In the genomic region with DNA sequence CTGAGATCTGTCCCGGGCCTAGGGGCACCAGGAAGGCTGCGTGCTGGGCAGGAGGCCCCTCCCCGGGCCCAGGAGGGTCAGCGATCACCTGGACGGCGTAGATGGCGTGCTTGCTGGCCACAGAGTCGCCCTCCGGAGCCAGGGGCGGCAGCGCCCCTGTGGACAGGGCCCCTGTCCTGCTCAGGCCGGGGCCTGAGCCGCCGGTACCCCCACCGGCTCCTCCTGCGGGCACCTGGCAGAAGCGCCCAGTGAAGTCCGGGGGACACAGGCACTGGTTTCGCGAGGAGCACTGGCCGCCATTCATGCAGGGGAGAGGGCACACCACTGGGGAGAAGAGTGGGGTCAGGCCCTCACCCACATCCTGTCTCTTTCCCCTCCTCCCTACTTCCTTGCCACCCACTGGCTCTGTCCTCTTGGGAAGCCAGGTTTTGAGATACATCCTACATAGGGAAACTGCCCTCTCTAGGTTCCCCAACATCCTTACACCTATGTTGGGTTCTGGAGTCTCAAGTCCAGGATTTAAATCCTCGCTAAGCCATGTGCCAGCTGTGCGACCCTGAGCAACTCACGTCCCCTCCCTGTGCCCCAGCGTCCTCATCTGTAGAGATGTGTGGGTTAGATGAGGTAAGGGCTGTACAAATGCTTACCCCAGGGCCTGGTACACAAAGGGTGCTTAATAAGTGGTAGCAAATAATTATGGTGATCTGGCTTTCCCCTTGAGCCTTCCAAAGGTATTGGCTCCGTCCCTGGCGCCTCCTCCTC, we compare ENCODE assay signal across 9 cellular contexts. TPM values are rescaled to one million over a fixed set of nuclear protein-coding genes. Genes with fewer than 3 reads are reported as not detected.
DNase-seq lines count a peak whose midpoint lies in the region; TF ChIP-seq lines count a peak whose summit lies in the region.
"Had no signal": no experiment of that assay in that cellular context is flagged by ENCODE, and none has a peak within 500 bp of the region (broad histone marks: within the 10 kb centered on the region; RNA-seq: fewer than 3 reads in every experiment).

No MANE protein-coding gene starts in this region.

- peak overlapping the region; percentile 61 for H2BK12ac ChIP-seq in trophoblast cell (ENCODE audit: low read length)

- H4K8ac ChIP-seq in trophoblast cell (ENCODE audit: low read depth, low read length): no peak overlapping the region

- peak overlapping the region; percentile 32 for H4K91ac ChIP-seq in trophoblast cell (ENCODE audit: low read depth, low read length)

- H3K4me2 ChIP-seq in Loucy (ENCODE audit: low read depth, low read length, poor library complexity, severe bottlenecking): peak overlapping the region; percentile 60
- H3K4me2 ChIP-seq in trophoblast cell (ENCODE audit: low read length): peak overlapping the region; percentile 47

- H3K18ac ChIP-seq in trophoblast cell (ENCODE audit: low read length): no peak overlapping the region

- H3K36me3 ChIP-seq in Loucy (ENCODE audit: insufficient read depth, low read length) (no peaks in the 10 kb centered on the region), trophoblast cell (ENCODE audit: control insufficient read depth in 1 of 2, insufficient read depth in 2 of 2, low read length in 2 of 2) (no peaks in the 10 kb centered on the region)

- no peak overlapping the region for H4K12ac ChIP-seq in trophoblast cell (ENCODE audit: low read depth, low read length)

- DNase-seq in Daoy (ENCODE audit: low read depth) (peak; percentile 18), trophoblast cell (no peak), DMS 273 (lab: John Stamatoyannopoulos, UW; ENCODE audit: unreplicated experiment) (no peak), posterior vena cava (ENCODE audit: low spot score) (no peak), SIG-M5 (lab: John Stamatoyannopoulos, UW) (no peak)
- DNase-seq: dermis blood vessel endothelial cell, GOT3 had no signal

- no peak overlapping the region for H3K27ac ChIP-seq in trophoblast cell (ENCODE audit: low read depth, low read length)

- peak overlapping the region; percentile 18 to 98 (median 64) for H3K27ac Mint-ChIP-seq in brain

- H3K4me1 Mint-ChIP-seq in brain: peaks cover 44% of the 10 kb centered on the region

- H3K9me3 ChIP-seq in Loucy (ENCODE audit: insufficient read depth, low read depth, low read length): no peaks in the 10 kb centered on the region
- H3K9me3 ChIP-seq in trophoblast cell (ENCODE audit: insufficient read depth, low read depth, low read length): no peaks in the 10 kb centered on the region

- H4K20me1 ChIP-seq in Loucy (ENCODE audit: insufficient read depth, low read length, poor library complexity, severe bottlenecking): no peaks in the 10 kb centered on the region

- H3K79me1 ChIP-seq in trophoblast cell (ENCODE audit: low read length): peaks cover 18% of the 10 kb centered on the region

- H3K4me3 ChIP-seq in Loucy (ENCODE audit: low read length, poor library complexity, severe bottlenecking): peak overlapping the region; percentile 51
- H3K4me3 ChIP-seq in trophoblast cell (ENCODE audit: low read depth, low read length): no peak overlapping the region

- H2BK5ac ChIP-seq in trophoblast cell (ENCODE audit: low read depth, low read length, poor library complexity): no peak overlapping the region

- H3K79me2 ChIP-seq in Loucy (ENCODE audit: insufficient read depth, low read length) (no peaks in the 10 kb centered on the region), trophoblast cell (ENCODE audit: control insufficient read depth, insufficient read depth, low read length, poor library complexity) (peaks cover 6% of the 10 kb centered on the region)

- H3K27me3 ChIP-seq in Loucy (ENCODE audit: insufficient read depth, low read length, poor library complexity, severe bottlenecking) (no peaks in the 10 kb centered on the region), trophoblast cell (ENCODE audit: insufficient read depth, low read length) (no peaks in the 10 kb centered on the region)

- H2AK5ac ChIP-seq in trophoblast cell (ENCODE audit: low read length): peak overlapping the region; percentile 36

- intact Hi-C loops in posterior vena cava (cut with DNase I): no loop called here

- H2BK120ac ChIP-seq in trophoblast cell (ENCODE audit: insufficient read depth, low read length, poor library complexity): no peak overlapping the region

- H3K9ac ChIP-seq in Loucy (ENCODE audit: low read depth, low read length, poor library complexity, severe bottlenecking) (peak overlapping the region; percentile 66), trophoblast cell (ENCODE audit: low read length) (no peak overlapping the region)

- peaks cover 0 to 12% (median 2%) of the 10 kb centered on the region in 5 experiments for H3K9me3 Mint-ChIP-seq in brain

- H3K14ac ChIP-seq in trophoblast cell (ENCODE audit: low read length): peak overlapping the region; percentile 14

- no peaks in the 10 kb centered on the region for H3F3A ChIP-seq in Loucy (ENCODE audit: low read depth)

- TF ChIP-seq CTCF in Loucy (conservative IDR thresholded peaks at IDR 0.05; ENCODE audit: low read length) (no peak), brain (conservative IDR thresholded peaks at IDR 0.05) (no peak)

- WGBS in trophoblast cell (ENCODE audit: extremely low coverage, insufficient coverage, insufficient read length): no CpG with 5 or more reads among the region's 27 CpGs

- peaks cover 14% of the 10 kb centered on the region for H3K27me3 Mint-ChIP-seq in brain

- H3K23ac ChIP-seq in trophoblast cell (ENCODE audit: low read length): no peak overlapping the region

- H3K36me3 Mint-ChIP-seq in brain: peaks cover 24% of the 10 kb centered on the region

- no peaks in the 10 kb centered on the region for H3K9me2 ChIP-seq in Loucy (replicated peaks; ENCODE audit: low read depth, low read length)

- H3K4ac ChIP-seq in trophoblast cell (ENCODE audit: low read depth, low read length): no peak overlapping the region

- peak overlapping the region in 1 of 5 experiments; percentile 94 for H3K4me3 Mint-ChIP-seq in brain

- H2AFZ ChIP-seq in Loucy (ENCODE audit: low read length) (no peak overlapping the region), trophoblast cell (ENCODE audit: insufficient read depth, low read length, poor library complexity) (no peak overlapping the region)

- H3K4me1 ChIP-seq in Loucy (ENCODE audit: insufficient read depth, low read length, poor library complexity, severe bottlenecking) (peaks cover 41% of the 10 kb centered on the region), trophoblast cell (ENCODE audit: control insufficient read depth in 1 of 2, insufficient read depth in 2 of 2, low read length in 2 of 2) (peaks cover 34 to 36% of the 10 kb centered on the region in 2 experiments)

RNA-seq across cellular contexts. Expression of a gene that starts 3.9 kb away (rescaled TPM):
- total RNA-seq in Daoy (2014; rRNA removed; shearing (Covaris generic)): 31.0 and 49.4 TPM in 2 replicates
- 48.9 TPM for polyA plus RNA-seq in brain (ENCODE audit: insufficient read depth, low read depth, low replicate concordance)
- polyA plus RNA-seq in trophoblast cell (2013): 36.2 and 40.2 TPM in 2 replicates
- total RNA-seq in posterior vena cava: 100 to 1,000 TPM; 127 to 196 TPM

RNA-seq across cellular contexts. Expression of a gene that starts 16.0 kb away (rescaled TPM):
- total RNA-seq in Daoy (2014; rRNA removed; shearing (Covaris generic)): 77.3 and 117 TPM in 2 replicates
- polyA plus RNA-seq in brain (ENCODE audit: insufficient read depth, low read depth, low replicate concordance): 108 TPM
- 88.8 and 89.4 TPM in 2 replicates for polyA plus RNA-seq in trophoblast cell (2013)
- total RNA-seq in posterior vena cava: 10 to 100 TPM; 29.2 to 29.5 TPM

RNA-seq across cellular contexts. Expression of a gene that starts 18.1 kb away (rescaled TPM):
- 23.7 and 30.2 TPM in 2 replicates for total RNA-seq in Daoy (2014; rRNA removed; shearing (Covaris generic))
- 116 TPM for polyA plus RNA-seq in brain (ENCODE audit: insufficient read depth, low read depth, low replicate concordance)
- polyA plus RNA-seq in trophoblast cell (2013): 71.6 and 72.3 TPM in 2 replicates
- 10 to 100 TPM; 43.3 to 53.0 TPM for total RNA-seq in posterior vena cava

RNA-seq across cellular contexts. Expression of a gene that starts 21.6 kb away (rescaled TPM):
- 30.9 and 34.2 TPM in 2 replicates for total RNA-seq in Daoy (2014; rRNA removed; shearing (Covaris generic))
- 8.2 TPM for polyA plus RNA-seq in brain (ENCODE audit: insufficient read depth, low read depth, low replicate concordance)
- polyA plus RNA-seq in trophoblast cell (2013): 12.5 and 13.2 TPM in 2 replicates
- 100 to 1,000 TPM; 190 to 223 TPM for total RNA-seq in posterior vena cava

RNA-seq across cellular contexts. Expression of a gene that starts 29.4 kb away (rescaled TPM):
- total RNA-seq in Daoy (2014; rRNA removed; shearing (Covaris generic)): 69.4 and 84.5 TPM in 2 replicates
- polyA plus RNA-seq in brain (ENCODE audit: insufficient read depth, low read depth, low replicate concordance): 81.7 TPM
- 117 and 118 TPM in 2 replicates for polyA plus RNA-seq in trophoblast cell (2013)
- total RNA-seq in posterior vena cava: 10 to 100 TPM; 66.3 to 74.3 TPM
